In the genomic region with DNA sequence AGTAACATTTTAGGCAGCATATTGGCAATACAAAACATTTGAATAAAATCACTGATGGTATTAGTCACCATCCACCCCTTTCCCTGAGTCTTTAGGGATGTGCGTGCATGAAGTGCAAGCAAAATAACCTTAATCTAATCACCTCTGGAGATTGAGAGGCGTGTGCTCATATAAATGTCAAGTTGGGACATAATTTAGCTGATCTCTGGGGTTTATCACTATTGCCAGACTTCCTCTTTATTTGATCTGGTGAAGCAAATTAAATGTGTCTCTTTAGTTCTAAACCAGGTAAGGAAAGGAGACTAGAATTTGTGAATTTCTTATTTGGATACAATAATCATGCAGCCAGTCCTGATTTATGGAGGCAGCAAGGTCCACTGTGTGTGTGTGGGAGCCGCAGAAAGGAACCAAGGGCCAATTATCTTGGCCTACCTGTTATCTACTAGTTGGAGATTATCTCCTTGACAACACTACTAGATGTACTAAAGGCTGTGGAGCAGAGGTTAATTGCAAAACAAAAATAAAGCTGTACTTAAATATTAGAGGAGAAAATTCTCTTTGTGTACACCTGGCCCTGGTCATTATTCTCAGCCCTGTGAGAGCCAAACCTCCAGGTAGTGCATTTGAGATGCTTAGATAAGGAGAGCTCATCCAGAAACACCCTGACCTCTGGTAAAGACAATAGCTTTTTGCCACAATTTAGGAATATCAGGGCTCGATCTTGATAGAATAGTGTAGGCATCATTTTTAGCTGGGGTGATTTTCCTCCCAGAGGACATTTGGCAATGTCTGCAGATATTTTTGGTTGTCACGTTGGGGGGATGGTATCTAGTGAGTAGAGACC, we compare ENCODE assay signal across 1 cellular context.
TF ChIP-seq lines count a peak whose summit lies in the region.

No MANE protein-coding gene starts in this region.

TF ChIP-seq in GM23338, 12 proteins besides CTCF, POLR2A, EP300 and RAD21:
- TF ChIP-seq, protein P1, sequence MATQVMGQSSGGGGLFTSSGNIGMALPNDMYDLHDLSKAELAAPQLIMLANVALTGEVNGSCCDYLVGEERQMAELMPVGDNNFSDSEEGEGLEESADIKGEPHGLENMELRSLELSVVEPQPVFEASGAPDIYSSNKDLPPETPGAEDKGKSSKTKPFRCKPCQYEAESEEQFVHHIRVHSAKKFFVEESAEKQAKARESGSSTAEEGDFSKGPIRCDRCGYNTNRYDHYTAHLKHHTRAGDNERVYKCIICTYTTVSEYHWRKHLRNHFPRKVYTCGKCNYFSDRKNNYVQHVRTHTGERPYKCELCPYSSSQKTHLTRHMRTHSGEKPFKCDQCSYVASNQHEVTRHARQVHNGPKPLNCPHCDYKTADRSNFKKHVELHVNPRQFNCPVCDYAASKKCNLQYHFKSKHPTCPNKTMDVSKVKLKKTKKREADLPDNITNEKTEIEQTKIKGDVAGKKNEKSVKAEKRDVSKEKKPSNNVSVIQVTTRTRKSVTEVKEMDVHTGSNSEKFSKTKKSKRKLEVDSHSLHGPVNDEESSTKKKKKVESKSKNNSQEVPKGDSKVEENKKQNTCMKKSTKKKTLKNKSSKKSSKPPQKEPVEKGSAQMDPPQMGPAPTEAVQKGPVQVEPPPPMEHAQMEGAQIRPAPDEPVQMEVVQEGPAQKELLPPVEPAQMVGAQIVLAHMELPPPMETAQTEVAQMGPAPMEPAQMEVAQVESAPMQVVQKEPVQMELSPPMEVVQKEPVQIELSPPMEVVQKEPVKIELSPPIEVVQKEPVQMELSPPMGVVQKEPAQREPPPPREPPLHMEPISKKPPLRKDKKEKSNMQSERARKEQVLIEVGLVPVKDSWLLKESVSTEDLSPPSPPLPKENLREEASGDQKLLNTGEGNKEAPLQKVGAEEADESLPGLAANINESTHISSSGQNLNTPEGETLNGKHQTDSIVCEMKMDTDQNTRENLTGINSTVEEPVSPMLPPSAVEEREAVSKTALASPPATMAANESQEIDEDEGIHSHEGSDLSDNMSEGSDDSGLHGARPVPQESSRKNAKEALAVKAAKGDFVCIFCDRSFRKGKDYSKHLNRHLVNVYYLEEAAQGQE (IDR thresholded peaks at IDR 0.05; ENCODE audit: unreplicated experiment): no peak
- no peak for TF ChIP-seq POLR2AphosphoS5 (IDR thresholded peaks at IDR 0.05; ENCODE audit: low read depth)
- TF ChIP-seq, protein P2, sequence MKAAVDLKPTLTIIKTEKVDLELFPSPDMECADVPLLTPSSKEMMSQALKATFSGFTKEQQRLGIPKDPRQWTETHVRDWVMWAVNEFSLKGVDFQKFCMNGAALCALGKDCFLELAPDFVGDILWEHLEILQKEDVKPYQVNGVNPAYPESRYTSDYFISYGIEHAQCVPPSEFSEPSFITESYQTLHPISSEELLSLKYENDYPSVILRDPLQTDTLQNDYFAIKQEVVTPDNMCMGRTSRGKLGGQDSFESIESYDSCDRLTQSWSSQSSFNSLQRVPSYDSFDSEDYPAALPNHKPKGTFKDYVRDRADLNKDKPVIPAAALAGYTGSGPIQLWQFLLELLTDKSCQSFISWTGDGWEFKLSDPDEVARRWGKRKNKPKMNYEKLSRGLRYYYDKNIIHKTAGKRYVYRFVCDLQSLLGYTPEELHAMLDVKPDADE (IDR thresholded peaks at IDR 0.05): no peak
- TF ChIP-seq ZNF114 (CRISPR knock-in tag; IDR thresholded peaks at IDR 0.05): no peak
- no peak for TF ChIP-seq ZNF331 (CRISPR knock-in tag; IDR thresholded peaks at IDR 0.05; ENCODE audit: low read depth)
- no peak for TF ChIP-seq CREB1 (CRISPR knock-in tag; IDR thresholded peaks at IDR 0.05; ENCODE audit: low read depth)
- no peak for TF ChIP-seq EZH2phosphoT487 (IDR thresholded peaks at IDR 0.05; ENCODE audit: unreplicated experiment)
- no peak for TF ChIP-seq JUNB (IDR thresholded peaks at IDR 0.05; ENCODE audit: unreplicated experiment)
- TF ChIP-seq, protein P3, sequence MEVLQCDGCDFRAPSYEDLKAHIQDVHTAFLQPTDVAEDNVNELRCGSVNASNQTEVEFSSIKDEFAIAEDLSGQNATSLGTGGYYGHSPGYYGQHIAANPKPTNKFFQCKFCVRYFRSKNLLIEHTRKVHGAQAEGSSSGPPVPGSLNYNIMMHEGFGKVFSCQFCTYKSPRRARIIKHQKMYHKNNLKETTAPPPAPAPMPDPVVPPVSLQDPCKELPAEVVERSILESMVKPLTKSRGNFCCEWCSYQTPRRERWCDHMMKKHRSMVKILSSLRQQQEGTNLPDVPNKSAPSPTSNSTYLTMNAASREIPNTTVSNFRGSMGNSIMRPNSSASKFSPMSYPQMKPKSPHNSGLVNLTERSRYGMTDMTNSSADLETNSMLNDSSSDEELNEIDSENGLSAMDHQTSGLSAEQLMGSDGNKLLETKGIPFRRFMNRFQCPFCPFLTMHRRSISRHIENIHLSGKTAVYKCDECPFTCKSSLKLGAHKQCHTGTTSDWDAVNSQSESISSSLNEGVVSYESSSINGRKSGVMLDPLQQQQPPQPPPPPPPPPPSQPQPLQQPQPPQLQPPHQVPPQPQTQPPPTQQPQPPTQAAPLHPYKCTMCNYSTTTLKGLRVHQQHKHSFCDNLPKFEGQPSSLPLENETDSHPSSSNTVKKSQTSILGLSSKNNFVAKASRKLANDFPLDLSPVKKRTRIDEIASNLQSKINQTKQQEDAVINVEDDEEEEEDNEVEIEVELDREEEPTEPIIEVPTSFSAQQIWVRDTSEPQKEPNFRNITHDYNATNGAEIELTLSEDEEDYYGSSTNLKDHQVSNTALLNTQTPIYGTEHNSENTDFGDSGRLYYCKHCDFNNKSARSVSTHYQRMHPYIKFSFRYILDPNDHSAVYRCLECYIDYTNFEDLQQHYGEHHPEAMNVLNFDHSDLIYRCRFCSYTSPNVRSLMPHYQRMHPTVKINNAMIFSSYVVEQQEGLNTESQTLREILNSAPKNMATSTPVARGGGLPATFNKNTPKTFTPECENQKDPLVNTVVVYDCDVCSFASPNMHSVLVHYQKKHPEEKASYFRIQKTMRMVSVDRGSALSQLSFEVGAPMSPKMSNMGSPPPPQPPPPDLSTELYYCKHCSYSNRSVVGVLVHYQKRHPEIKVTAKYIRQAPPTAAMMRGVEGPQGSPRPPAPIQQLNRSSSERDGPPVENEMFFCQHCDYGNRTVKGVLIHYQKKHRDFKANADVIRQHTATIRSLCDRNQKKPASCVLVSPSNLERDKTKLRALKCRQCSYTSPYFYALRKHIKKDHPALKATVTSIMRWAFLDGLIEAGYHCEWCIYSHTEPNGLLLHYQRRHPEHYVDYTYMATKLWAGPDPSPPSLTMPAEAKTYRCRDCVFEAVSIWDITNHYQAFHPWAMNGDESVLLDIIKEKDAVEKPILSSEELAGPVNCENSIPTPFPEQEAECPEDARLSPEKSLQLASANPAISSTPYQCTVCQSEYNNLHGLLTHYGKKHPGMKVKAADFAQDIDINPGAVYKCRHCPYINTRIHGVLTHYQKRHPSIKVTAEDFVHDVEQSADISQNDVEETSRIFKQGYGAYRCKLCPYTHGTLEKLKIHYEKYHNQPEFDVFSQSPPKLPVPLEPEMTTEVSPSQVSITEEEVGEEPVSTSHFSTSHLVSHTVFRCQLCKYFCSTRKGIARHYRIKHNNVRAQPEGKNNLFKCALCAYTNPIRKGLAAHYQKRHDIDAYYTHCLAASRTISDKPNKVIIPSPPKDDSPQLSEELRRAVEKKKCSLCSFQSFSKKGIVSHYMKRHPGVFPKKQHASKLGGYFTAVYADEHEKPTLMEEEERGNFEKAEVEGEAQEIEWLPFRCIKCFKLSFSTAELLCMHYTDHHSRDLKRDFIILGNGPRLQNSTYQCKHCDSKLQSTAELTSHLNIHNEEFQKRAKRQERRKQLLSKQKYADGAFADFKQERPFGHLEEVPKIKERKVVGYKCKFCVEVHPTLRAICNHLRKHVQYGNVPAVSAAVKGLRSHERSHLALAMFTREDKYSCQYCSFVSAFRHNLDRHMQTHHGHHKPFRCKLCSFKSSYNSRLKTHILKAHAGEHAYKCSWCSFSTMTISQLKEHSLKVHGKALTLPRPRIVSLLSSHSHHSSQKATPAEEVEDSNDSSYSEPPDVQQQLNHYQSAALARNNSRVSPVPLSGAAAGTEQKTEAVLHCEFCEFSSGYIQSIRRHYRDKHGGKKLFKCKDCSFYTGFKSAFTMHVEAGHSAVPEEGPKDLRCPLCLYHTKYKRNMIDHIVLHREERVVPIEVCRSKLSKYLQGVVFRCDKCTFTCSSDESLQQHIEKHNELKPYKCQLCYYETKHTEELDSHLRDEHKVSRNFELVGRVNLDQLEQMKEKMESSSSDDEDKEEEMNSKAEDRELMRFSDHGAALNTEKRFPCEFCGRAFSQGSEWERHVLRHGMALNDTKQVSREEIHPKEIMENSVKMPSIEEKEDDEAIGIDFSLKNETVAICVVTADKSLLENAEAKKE (CRISPR knock-in tag; IDR thresholded peaks at IDR 0.05): no peak
- TF ChIP-seq STAT1 (IDR thresholded peaks at IDR 0.05; ENCODE audit: unreplicated experiment): no peak
- no peak for TF ChIP-seq EZH2 (IDR thresholded peaks at IDR 0.05; ENCODE audit: low read depth, unreplicated experiment)
- no peak for TF ChIP-seq NANOG (IDR thresholded peaks at IDR 0.05; ENCODE audit: borderline replicate concordance)
